ENCODE assay signal across 10 cellular contexts in genomic region chr3:184603156-184604030, GRCh38. TPM values are rescaled to one million over a fixed set of nuclear protein-coding genes. Genes with fewer than 3 reads are reported as not detected.
DNase-seq lines count a peak whose midpoint lies in the region; ATAC-seq and TF ChIP-seq lines count a peak whose summit lies in the region.
"Had no signal": no experiment of that assay in that cellular context is flagged by ENCODE, and none has a peak within 500 bp of the region (broad histone marks: within the 10 kb centered on the region; RNA-seq: fewer than 3 reads in every experiment).

No MANE protein-coding gene starts in this region.

- H3K9ac ChIP-seq in H9 (ENCODE audit: extremely low read depth, insufficient read length, low read length) (peak overlapping the region; percentile 1), smooth muscle cell (ENCODE audit: low read depth) (no peak overlapping the region)

- H3K18ac ChIP-seq in H9 (ENCODE audit: insufficient read length, low read depth, low read length), result no peak overlapping the region

- DNase-seq in H9, result no peak
- peak; percentile 4 to 25 for DNase-seq in cardiac fibroblast (ENCODE audit: low read depth in 2 of 2)
- DNase-seq in left kidney (ENCODE audit: low read depth, low spot score), result peak; percentile 33
- DNase-seq in smooth muscle cell (lab: John Stamatoyannopoulos, UW; ENCODE audit: unreplicated experiment), result no peak
- DNase-seq in NCI-H1105 (lab: John Stamatoyannopoulos, UW), result no peak
- DNase-seq in nucleus accumbens (lab: John Stamatoyannopoulos, UW), result no peak
- DNase-seq: GF-D8 had no signal

- H2BK15ac ChIP-seq in H9 (ENCODE audit: low read depth, low read length), result no peak overlapping the region

- no peak overlapping the region for H2BK20ac ChIP-seq in H9 (ENCODE audit: low read depth, low read length, poor library complexity, severe bottlenecking)

- H3K4me3 ChIP-seq in cardiac fibroblast (replicated peaks in 1 of 2; ENCODE audit: low read depth in 2 of 2, low read length in 2 of 2) (no peak overlapping the region), smooth muscle cell (peak overlapping the region; percentile 55)

- H4K20me1 ChIP-seq in H9 (ENCODE audit: control insufficient read depth, insufficient read depth, insufficient read length) (peaks cover 3% of the 10 kb centered on the region), smooth muscle cell (ENCODE audit: low read depth) (no peaks in the 10 kb centered on the region)

- H3K23me2 ChIP-seq in H9 (ENCODE audit: insufficient read length, low read depth, low read length, poor library complexity, severe bottlenecking), result peaks cover 18% of the 10 kb centered on the region

- H3F3A ChIP-seq in smooth muscle cell (ENCODE audit: low read depth), result no peaks in the 10 kb centered on the region

- H3K27ac Mint-ChIP-seq in H9, result no peak overlapping the region

- H3K9me3 ChIP-seq in H9 (ENCODE audit: control insufficient read depth, low read depth, low read length), result no peaks in the 10 kb centered on the region
- no peaks in the 10 kb centered on the region for H3K9me3 ChIP-seq in smooth muscle cell (replicated peaks; ENCODE audit: low read depth)
- H3K9me3 ChIP-seq: pancreas had no signal

- ATAC-seq in GM19351 (IDR thresholded peaks at IDR 0.05; ENCODE audit: unreplicated experiment), result no peak
- no peak for ATAC-seq in HG03354 (IDR thresholded peaks at IDR 0.05; ENCODE audit: poor library complexity, severe bottlenecking, unreplicated experiment)

- H3K27me3 ChIP-seq in H9 (ENCODE audit: insufficient read depth, low read length) (peaks cover 72% of the 10 kb centered on the region), smooth muscle cell (ENCODE audit: low read depth) (peaks cover 11% of the 10 kb centered on the region)
- H3K27me3 ChIP-seq: pancreas had no signal

- peaks cover 0 to 2% of the 10 kb centered on the region in 2 experiments; a peak in 1 of 5 replicates for H3K9me3 Mint-ChIP-seq in H9

- no peak overlapping the region for H4K5ac ChIP-seq in H9 (ENCODE audit: insufficient read length, low read depth, low read length)

- TF ChIP-seq CTCF in H9 (conservative IDR thresholded peaks at IDR 0.05) (no peak), cardiac fibroblast (IDR thresholded peaks at IDR 0.05; ENCODE audit: low read depth, low read length) (no peak), smooth muscle cell (IDR thresholded peaks at IDR 0.05; ENCODE audit: borderline replicate concordance, insufficient read depth, poor library complexity, severe bottlenecking) (no peak)

- H3T11ph ChIP-seq in H9 (ENCODE audit: low read length), result no peak overlapping the region

- no peaks in the 10 kb centered on the region for H3K79me2 ChIP-seq in H9 (ENCODE audit: insufficient read depth, low read length)
- H3K79me2 ChIP-seq in smooth muscle cell (ENCODE audit: low read depth), result no peaks in the 10 kb centered on the region

- H2AFZ ChIP-seq in H9 (ENCODE audit: low read length), result no peak overlapping the region
- peak overlapping the region; percentile 87 for H2AFZ ChIP-seq in smooth muscle cell (ENCODE audit: low read depth)

- no peak overlapping the region for H3K23ac ChIP-seq in H9 (ENCODE audit: insufficient read length, low read depth, low read length)

- no peak overlapping the region for H3K56ac ChIP-seq in H9 (ENCODE audit: insufficient read length, low read depth, low read length)

- H2BK12ac ChIP-seq in H9 (ENCODE audit: insufficient read length, low read depth, low read length), result no peak overlapping the region

- H3K4me1 Mint-ChIP-seq in H9, result peaks cover 31 to 39% of the 10 kb centered on the region in 2 experiments

- no peaks in the 10 kb centered on the region for H3K36me3 ChIP-seq in smooth muscle cell (ENCODE audit: low read depth)
- H3K36me3 ChIP-seq: pancreas had no signal

- no CpG with 5 or more reads among the region's 20 CpGs for WGBS in H9 (ENCODE audit: extremely low coverage, insufficient read length, low lambda C conversion rate)
- WGBS in smooth muscle cell (ENCODE audit: low lambda C conversion rate), result 33% methylated on average over 20 of the region's 20 CpGs

- no peaks in the 10 kb centered on the region; a peak in 1 of 7 replicates for H3K36me3 Mint-ChIP-seq in H9 (ENCODE audit: insufficient read depth in 1 of 3, low read depth in 3 of 3)

- H2BK5ac ChIP-seq in H9 (ENCODE audit: insufficient read length, low read length), result no peak overlapping the region

- no peak overlapping the region for H2AK5ac ChIP-seq in H9 (ENCODE audit: insufficient read length, low read length)

- H3K14ac ChIP-seq in H9 (ENCODE audit: insufficient read depth, low read length), result no peak overlapping the region

- H3K4me2 ChIP-seq in H9 (ENCODE audit: insufficient read depth, insufficient read length, low read length) (peak overlapping the region; percentile 96), smooth muscle cell (peak overlapping the region; percentile 99)

- H3K27ac ChIP-seq in H9 (ENCODE audit: insufficient read length, low read depth, low read length), result no peak overlapping the region
- H3K27ac ChIP-seq in smooth muscle cell (ENCODE audit: low read depth), result no peak overlapping the region
- H3K27ac ChIP-seq: pancreas had no signal

- H4K91ac ChIP-seq in H9 (ENCODE audit: insufficient read length, low read depth, low read length), result no peak overlapping the region

- no peak overlapping the region for H3K4ac ChIP-seq in H9 (ENCODE audit: low read depth, low read length)

- H2BK120ac ChIP-seq in H9 (ENCODE audit: low read depth, low read length, poor library complexity, severe bottlenecking), result no peak overlapping the region

- H3K4me1 ChIP-seq in H9 (ENCODE audit: insufficient read depth, low read length) (peaks cover 3% of the 10 kb centered on the region; the same call in 1 of the 2 replicates), smooth muscle cell (ENCODE audit: low read depth) (peaks cover 27% of the 10 kb centered on the region)

- no peaks in the 10 kb centered on the region for H3K79me1 ChIP-seq in H9 (ENCODE audit: insufficient read depth, low read depth, low read length, poor library complexity, severe bottlenecking)

- no peak overlapping the region for H4K8ac ChIP-seq in H9 (replicated peaks; ENCODE audit: insufficient read length, low read depth, low read length)

- H3K27me3 Mint-ChIP-seq in H9 (ENCODE audit: low read depth), result peaks cover 95% of the 10 kb centered on the region

- H3K4me3 Mint-ChIP-seq in H9, result peak overlapping the region; percentile 59 to 86

RNA-seq across cellular contexts. Expression of gene EPHB3, which starts 41.8 kb away (rescaled TPM):
- 0.59 and 1.0 TPM in 2 replicates for total RNA-seq in H9 (2021)
- total RNA-seq in smooth muscle cell, result 9.9 and 11.1 TPM in 2 replicates
- polyA plus RNA-seq in smooth muscle cell, result 23.1 and 31.6 TPM in 2 replicates

Comparison
In these comparisons a context has a peak if more than half of its experiments do, and no peak if none do; other contexts are left out.
1. DNase-seq: peak in cardiac fibroblast (2 of 2) and left kidney (single experiment); none in H9 (single experiment), smooth muscle cell (single experiment), NCI-H1105 (single experiment) and nucleus accumbens (0 of 56).